In genomic region chr12:132166801-132167591, GRCh38 we compare ENCODE assay signal across 22 cellular contexts.
"Had no signal": no experiment of that assay in that cellular context is flagged by ENCODE, and none has a peak within 500 bp of the region (broad histone marks: within the 10 kb centered on the region; RNA-seq: fewer than 3 reads in every experiment).

No MANE protein-coding gene starts in this region.

- DNase-seq: activated CD4-positive, alpha-beta T cell treated with anti-CD3 and anti-CD28 coated beads for 36 hours; activated CD4-positive, alpha-beta T cell treated with anti-CD3 and anti-CD28 coated beads, Interleukin-2, amount 50 U/mL, for 1 hour; activated CD8-positive, alpha-beta memory T cell treated with anti-CD3 and anti-CD28 coated beads, Interleukin-2, amount 50 U/mL, for 4 hours; activated CD8-positive, alpha-beta T cell treated with anti-CD3 and anti-CD28 coated beads for 36 hours; activated gamma-delta T cell treated with Interleukin-2 at 50 U/mL for 16 hours; activated naive CD4-positive, alpha-beta T cell treated with anti-CD3 and anti-CD28 coated beads, Interleukin-2, amount 10 ng/mL, durations not matched to agents 7 days and 5 days; activated naive CD8-positive, alpha-beta T cell treated with anti-CD3 and anti-CD28 coated beads for 36 hours; activated T-cell treated with anti-CD3 and anti-CD28 coated beads, Interleukin-2, amount 50 U/mL, for 72 hours; brain microvascular endothelial cell; Kasumi-1; NCI-H1048; NCI-H146; NCI-H187 treated with DMSO at 0.1 percent for 48 hours; NCI-H2081 treated with DMSO at 0.1 percent for 48 hours; NCI-H446; NCI-H524; PC-3; SIG-M5; T-cell had no signal

- H3K27ac ChIP-seq: brain microvascular endothelial cell, cardiac muscle cell, VCaP had no signal

- H3K36me3 ChIP-seq: brain microvascular endothelial cell, cardiac muscle cell had no signal

- H3K27ac Mint-ChIP-seq: activated CD4-positive, alpha-beta T cell treated with anti-CD3 and anti-CD28 coated beads for 36 hours; activated CD8-positive, alpha-beta T cell treated with anti-CD3 and anti-CD28 coated beads for 36 hours; activated naive CD4-positive, alpha-beta T cell treated with anti-CD3 and anti-CD28 coated beads, Interleukin-2, amount 10 ng/mL, durations not matched to agents 7 days and 5 days; activated naive CD8-positive, alpha-beta T cell treated with anti-CD3 and anti-CD28 coated beads for 36 hours; activated T-cell treated with anti-CD3 and anti-CD28 coated beads, Interleukin-2, amount 50 U/mL, for 72 hours; activated T-helper 2 cell treated with anti-CD3 and anti-CD28 coated beads, Interferon-gamma antibody, Interleukin-2, Interleukin-4, amounts not matched to agents 10 μg/mL and 5 μg/mL and 100 μg/mL, durations not matched to agents 14 hours and 24 hours and 36 hours; T-cell had no signal

- H3K36me3 Mint-ChIP-seq: activated naive CD4-positive, alpha-beta T cell treated with anti-CD3 and anti-CD28 coated beads, Interleukin-2, amount 10 ng/mL, durations not matched to agents 7 days and 5 days; activated naive CD8-positive, alpha-beta T cell treated with anti-CD3 and anti-CD28 coated beads for 36 hours; T-cell had no signal

- H3K4me3 ChIP-seq: cardiac muscle cell had no signal

- H3K4me3 Mint-ChIP-seq: activated CD4-positive, alpha-beta T cell treated with anti-CD3 and anti-CD28 coated beads for 36 hours; activated CD8-positive, alpha-beta T cell treated with anti-CD3 and anti-CD28 coated beads for 36 hours; activated naive CD4-positive, alpha-beta T cell treated with anti-CD3 and anti-CD28 coated beads, Interleukin-2, amount 10 ng/mL, durations not matched to agents 7 days and 5 days; activated naive CD8-positive, alpha-beta T cell treated with anti-CD3 and anti-CD28 coated beads for 36 hours; activated T-cell treated with anti-CD3 and anti-CD28 coated beads, Interleukin-2, amount 50 U/mL, for 72 hours; T-cell had no signal

- ATAC-seq: activated T-cell treated with anti-CD3 and anti-CD28 coated beads, Interleukin-2, amount 50 U/mL, for 72 hours; PC-3; T-cell had no signal

- H3K27me3 Mint-ChIP-seq: activated CD4-positive, alpha-beta T cell treated with anti-CD3 and anti-CD28 coated beads for 36 hours; activated CD8-positive, alpha-beta T cell treated with anti-CD3 and anti-CD28 coated beads for 36 hours; activated naive CD8-positive, alpha-beta T cell treated with anti-CD3 and anti-CD28 coated beads for 36 hours; T-cell had no signal
